ENCODE assay signal across 8 cellular contexts in the genomic region with DNA sequence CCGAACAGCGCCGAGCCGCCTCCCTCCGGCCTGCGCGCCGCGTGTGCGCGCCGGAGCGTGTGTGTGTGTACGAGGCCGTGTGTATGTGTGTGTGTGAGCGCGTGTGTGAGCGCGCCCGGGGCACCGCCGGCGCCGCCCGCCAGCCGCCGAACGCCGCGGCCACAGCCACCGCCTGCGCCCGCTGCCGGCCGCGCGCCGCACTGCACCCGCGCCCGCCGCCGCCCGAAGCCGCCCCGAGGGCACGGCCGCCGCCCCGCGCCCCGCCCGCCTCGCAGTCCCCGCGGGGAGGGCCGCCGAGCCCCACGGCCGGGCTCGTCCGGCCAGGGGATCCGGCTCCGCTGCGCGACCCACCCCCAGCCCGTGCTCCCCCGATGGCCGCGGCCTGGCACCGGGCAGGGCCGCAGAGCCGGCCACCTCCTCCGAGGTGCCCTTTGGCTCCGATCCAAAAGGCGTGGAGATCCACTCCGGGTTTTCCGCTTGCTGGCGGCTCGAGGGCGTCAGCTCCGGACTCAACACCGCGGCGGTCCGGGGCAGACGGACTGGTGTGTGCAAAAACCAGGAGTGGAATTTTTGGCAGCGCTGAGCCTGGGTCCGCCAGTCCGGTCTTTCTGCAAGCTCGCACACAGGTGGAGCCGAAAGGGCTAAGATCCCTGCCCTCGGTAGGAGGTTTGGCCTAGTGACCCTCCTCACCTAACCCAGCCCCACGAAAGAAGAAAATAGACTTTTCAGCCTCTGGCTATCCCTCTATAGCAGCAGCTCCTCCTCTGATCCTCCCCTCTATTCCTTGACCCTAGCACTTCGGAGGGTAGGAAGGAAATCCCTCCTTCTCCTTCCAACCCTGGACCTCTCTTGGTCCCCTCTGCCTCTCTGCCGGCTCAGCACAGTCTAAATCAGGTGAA. TPM values are rescaled to one million over a fixed set of nuclear protein-coding genes. Genes with fewer than 3 reads are reported as not detected.
DNase-seq lines count a peak whose midpoint lies in the region; ATAC-seq and TF ChIP-seq lines count a peak whose summit lies in the region.

A gene with protein sequence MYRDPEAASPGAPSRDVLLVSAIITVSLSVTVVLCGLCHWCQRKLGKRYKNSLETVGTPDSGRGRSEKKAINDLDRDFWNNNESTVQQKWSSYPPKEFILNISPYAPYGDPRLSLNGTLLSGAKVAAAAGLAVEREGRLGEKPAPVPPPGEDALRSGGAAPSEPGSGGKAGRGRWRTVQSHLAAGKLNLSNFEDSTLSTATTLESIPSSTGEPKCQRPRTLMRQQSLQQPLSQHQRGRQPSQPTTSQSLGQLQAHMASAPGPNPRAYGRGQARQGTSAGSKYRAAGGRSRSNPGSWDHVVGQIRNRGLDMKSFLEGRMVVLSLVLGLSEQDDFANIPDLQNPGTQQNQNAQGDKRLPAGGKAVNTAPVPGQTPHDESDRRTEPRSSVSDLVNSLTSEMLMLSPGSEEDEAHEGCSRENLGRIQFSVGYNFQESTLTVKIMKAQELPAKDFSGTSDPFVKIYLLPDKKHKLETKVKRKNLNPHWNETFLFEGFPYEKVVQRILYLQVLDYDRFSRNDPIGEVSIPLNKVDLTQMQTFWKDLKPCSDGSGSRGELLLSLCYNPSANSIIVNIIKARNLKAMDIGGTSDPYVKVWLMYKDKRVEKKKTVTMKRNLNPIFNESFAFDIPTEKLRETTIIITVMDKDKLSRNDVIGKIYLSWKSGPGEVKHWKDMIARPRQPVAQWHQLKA (minus strand): TSS at position 47 of the 899 bp plus-strand sequence. CDS start 256 bp downstream, outside the sequence.

- peak; percentile 28; the same call in 1 of the 2 replicates for TF ChIP-seq CTCF in PC-9 (conservative IDR thresholded peaks at IDR 0.05)

- POLR2A ChIA-PET in PC-9 (lab: Charles Lee; ENCODE audit: unreplicated experiment): interaction anchor here (0.5 to 0.7 kb wide), 2 partner anchors 26 to 42 kb away, joined by 7 to 16 read pairs; no protein-coding TSS in a partner anchor

- peak within 1 kb of the TSS; percentile 87 for H3K4me2 ChIP-seq in PC-9

- intact Hi-C loops in PC-9 (cut with micrococcal nuclease; ENCODE audit: unreplicated experiment): loop anchor here (1.0 kb wide), 2 partner anchors 45 to 152 kb away; no protein-coding TSS in a partner anchor

- H3K9ac ChIP-seq in muscle layer of colon (ENCODE audit: low read length): no peak within 1 kb of the TSS

- H3K9me3 ChIP-seq in PC-9 (ENCODE audit: insufficient read depth, low read depth) (no peaks in the 10 kb centered on the region), muscle layer of colon (ENCODE audit: low read length) (no peaks in the 10 kb centered on the region)

- DNase-seq in DMS153 treated with DMSO at 0.1 percent for 48 hours (lab: John Stamatoyannopoulos, UW; ENCODE audit: unreplicated experiment) (peak; percentile 89), KG1 (lab: John Stamatoyannopoulos, UW) (peak; percentile 97), PC-9 (peak; percentile 90 to 99)
- DNase-seq in activated T-cell treated with anti-CD3 and anti-CD28 coated beads, Interleukin-2, amount 50 U/mL, for 48 hours: peak; percentile 99
- peak; percentile 100 for DNase-seq in stimulated activated CD8-positive, alpha-beta memory T cell treated with anti-CD3 and anti-CD28 coated beads, Interleukin-4, amount 100 ng/mL, for 48 hours

- peaks cover 1% of the 10 kb centered on the region for H4K20me1 ChIP-seq in PC-9 (ENCODE audit: insufficient read depth)

- H3K9me2 ChIP-seq in PC-9 (ENCODE audit: insufficient read depth): no peaks in the 10 kb centered on the region

- H3K36me3 ChIP-seq in PC-9 (ENCODE audit: low read depth) (no peaks in the 10 kb centered on the region), muscle layer of colon (ENCODE audit: insufficient read depth, low read length) (no peaks in the 10 kb centered on the region)

- H2AFZ ChIP-seq in PC-9: no peak within 1 kb of the TSS; the same call in 1 of the 2 replicates

- ATAC-seq in GM21786 (IDR thresholded peaks at IDR 0.05; ENCODE audit: unreplicated experiment) (peak; percentile 80), esophagus mucosa (peak; percentile 82)

- no peaks in the 10 kb centered on the region for H3K79me2 ChIP-seq in PC-9 (ENCODE audit: low read depth)

- peak within 1 kb of the TSS; percentile 57; the same call in 1 of the 2 replicates for H3K4me3 ChIP-seq in PC-9
- peak within 1 kb of the TSS; percentile 26 to 49 for H3K4me3 ChIP-seq in muscle layer of colon (ENCODE audit: low read depth in 1 of 2, low read length in 2 of 2)

- H3K27ac ChIP-seq in PC-9: no peak within 1 kb of the TSS
- no peak within 1 kb of the TSS for H3K27ac ChIP-seq in muscle layer of colon (ENCODE audit: low read depth, low read length)

- peaks cover 37% of the 10 kb centered on the region for H3K27me3 ChIP-seq in PC-9 (ENCODE audit: insufficient read depth, low read depth)
- H3K27me3 ChIP-seq in muscle layer of colon (ENCODE audit: control insufficient read depth in 1 of 2, insufficient read depth in 2 of 2, low read length in 2 of 2): peaks cover 7 to 31% of the 10 kb centered on the region in 2 donors

- H3K4me1 ChIP-seq in PC-9 (replicated peaks; ENCODE audit: insufficient read depth): peaks cover 4% of the 10 kb centered on the region; the same call in 1 of the 2 replicates
- peaks cover 11% of the 10 kb centered on the region for H3K4me1 ChIP-seq in muscle layer of colon (ENCODE audit: insufficient read depth, low read length)

- CTCF ChIA-PET in PC-9 (lab: Charles Lee): interaction anchor here (0.6 to 1.0 kb wide), 2 partner anchors 14 to 73 kb away, joined by 3 read pairs; a partner anchor contains a TSS

- H3F3A ChIP-seq in PC-9 (ENCODE audit: insufficient read depth, low read depth): no peaks in the 10 kb centered on the region

- BruUV-seq in PC-9 (replicated peaks; lab: Mats Ljungman, UMichigan): no TSS peak

RNA-seq across cellular contexts. Expression of the gene that starts here (rescaled TPM):
- total RNA-seq in PC-9 (2021): 4.0 and 8.9 TPM in 2 replicates
- total RNA-seq in esophagus mucosa: 3.6 TPM
